In the genomic region with DNA sequence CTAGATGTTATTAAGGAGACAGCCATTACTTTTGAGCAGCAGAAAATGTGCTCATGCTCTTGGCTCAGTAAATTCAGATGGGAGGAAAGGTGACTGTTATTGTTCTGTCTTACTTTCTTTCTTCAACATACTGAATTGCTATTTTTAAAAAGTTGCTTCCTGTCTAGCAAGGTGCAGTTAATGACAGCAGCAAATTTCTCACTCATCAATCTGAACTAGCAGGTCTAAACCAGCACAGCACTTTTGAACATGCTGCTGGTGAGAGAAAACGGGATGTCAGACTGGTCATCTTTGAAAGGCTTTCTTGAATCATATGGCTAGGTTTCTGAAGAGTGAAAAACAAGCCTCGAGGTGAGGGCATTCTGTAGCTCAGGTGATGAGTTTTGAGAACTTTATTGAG, we compare ENCODE assay signal across 14 cellular contexts.
DNase-seq lines count a peak whose midpoint lies in the region; ATAC-seq and TF ChIP-seq lines count a peak whose summit lies in the region.
"Had no signal": no experiment of that assay in that cellular context is flagged by ENCODE, and none has a peak within 500 bp of the region (broad histone marks: within the 10 kb centered on the region; RNA-seq: fewer than 3 reads in every experiment).

No MANE protein-coding gene starts in this region.

- no peaks in the 10 kb centered on the region for H3K36me3 ChIP-seq in aorta (ENCODE audit: control insufficient read depth in 1 of 2, insufficient read depth in 2 of 2, low read length in 1 of 2)
- H3K36me3 ChIP-seq: SJSA1 had no signal

- H3K4me1 Mint-ChIP-seq in activated T-cell treated with anti-CD3 and anti-CD28 coated beads, Interleukin-2, amount 50 U/mL, for 24 hours (ENCODE audit: low read depth), result no peaks in the 10 kb centered on the region
- H3K4me1 Mint-ChIP-seq: natural killer cell had no signal

- H3K27me3 ChIP-seq in aorta (ENCODE audit: control insufficient read depth in 1 of 2, insufficient read depth in 2 of 2, low read length in 1 of 2), result no peaks in the 10 kb centered on the region

- H3K4me3 ChIP-seq in aorta (ENCODE audit: low read length in 2 of 2), result no peak overlapping the region
- H3K4me3 ChIP-seq: SJSA1, skin epidermis had no signal

- CTCF ChIA-PET in GM10248 (lab: Yijun Ruan, JAX), result interaction anchor here (1.3 to 1.4 kb wide), 2 partner anchors 16 to 21 kb away, joined by 3 read pairs; no protein-coding TSS in a partner anchor

- peak; percentile 47 for ATAC-seq in GM19372 (IDR thresholded peaks at IDR 0.05; ENCODE audit: low read depth, unreplicated experiment)
- ATAC-seq in HG02798 (IDR thresholded peaks at IDR 0.05; ENCODE audit: poor library complexity, unreplicated experiment), result peak; percentile 64
- peak; percentile 52 for ATAC-seq in HG03469 (IDR thresholded peaks at IDR 0.05; ENCODE audit: unreplicated experiment)
- ATAC-seq in aorta (ENCODE audit: low FRiP score), result no peak
- ATAC-seq: natural killer cell had no signal

- intact Hi-C loops in aorta (cut with DNase I), result no loop called here

- H3K9me3 ChIP-seq in aorta (ENCODE audit: control insufficient read depth, low read length), result no peaks in the 10 kb centered on the region
- H3K9me3 ChIP-seq: SJSA1 had no signal

- H3K4me3 Mint-ChIP-seq in activated T-cell treated with anti-CD3 and anti-CD28 coated beads, Interleukin-2, amount 50 U/mL, for 24 hours, result no peak overlapping the region
- H3K4me3 Mint-ChIP-seq: natural killer cell had no signal

- TF ChIP-seq CTCF in GM10248 (IDR thresholded peaks at IDR 0.05; ENCODE audit: control extremely low read depth, extremely low read depth, low read depth, missing control alignments), result no peak

- 54 to 58% methylated on average over 2 of the region's 2 CpGs for WGBS in aorta, 2 donors

- H3K27ac ChIP-seq in aorta (ENCODE audit: low read depth in 1 of 2, low read length in 2 of 2), result no peak overlapping the region
- H3K27ac ChIP-seq: SJSA1, skin epidermis had no signal

- no peaks in the 10 kb centered on the region for H3K9me3 Mint-ChIP-seq in activated T-cell treated with anti-CD3 and anti-CD28 coated beads, Interleukin-2, amount 50 U/mL, for 24 hours

- H3K4me1 ChIP-seq in aorta (ENCODE audit: control insufficient read depth in 1 of 2, insufficient read depth in 2 of 2, low read length in 2 of 2), result no peaks in the 10 kb centered on the region

- DNase-seq in GM10248 (ENCODE audit: extremely low spot score) (peak; percentile 25), 8988T (no peak), activated gamma-delta T cell (lab: John Stamatoyannopoulos, UW) (no peak), aorta (no peak)
- no peak for DNase-seq in activated T-cell treated with anti-CD3 and anti-CD28 coated beads, Interleukin-2, amount 50 U/mL, for 24 hours
- DNase-seq: activated CD4-positive, alpha-beta T cell treated with anti-CD3 and anti-CD28 coated beads for 1 hour; KBM-7; kidney glomerular epithelial cell; natural killer cell had no signal

- H3K27me3 Mint-ChIP-seq in activated T-cell treated with anti-CD3 and anti-CD28 coated beads, Interleukin-2, amount 50 U/mL, for 24 hours, result no peaks in the 10 kb centered on the region

- H3K27ac Mint-ChIP-seq in activated T-cell treated with anti-CD3 and anti-CD28 coated beads, Interleukin-2, amount 50 U/mL, for 24 hours, result no peak overlapping the region
- H3K27ac Mint-ChIP-seq: natural killer cell had no signal

- POLR2A ChIA-PET in GM10248 (lab: Yijun Ruan, JAX), result no interaction called here

- no peaks in the 10 kb centered on the region for H3K36me3 Mint-ChIP-seq in activated T-cell treated with anti-CD3 and anti-CD28 coated beads, Interleukin-2, amount 50 U/mL, for 24 hours (ENCODE audit: low read depth)
- H3K36me3 Mint-ChIP-seq: natural killer cell had no signal
